Comparison of ENCODE assay signal across 1 cellular context in genomic region chr1:89170171-89171066, GRCh38.
TF ChIP-seq lines count a peak whose summit lies in the region.

No MANE protein-coding gene starts in this region.

TF ChIP-seq in GM12878, 131 proteins besides CTCF, POLR2A, EP300 and RAD21:
- TF ChIP-seq RUNX3 (IDR thresholded peaks at IDR 0.05; ENCODE audit: low read length): 0 out of 2 replicates have a peak, but pooled peaks have one; percentile 4
- no peak for TF ChIP-seq LARP7 (IDR thresholded peaks at IDR 0.05)
- peak; percentile 42; the same call in 1 of the 2 replicates for TF ChIP-seq YY1 (IDR thresholded peaks at IDR 0.05; ENCODE audit: low read depth, low read length)
